In the genomic region with DNA sequence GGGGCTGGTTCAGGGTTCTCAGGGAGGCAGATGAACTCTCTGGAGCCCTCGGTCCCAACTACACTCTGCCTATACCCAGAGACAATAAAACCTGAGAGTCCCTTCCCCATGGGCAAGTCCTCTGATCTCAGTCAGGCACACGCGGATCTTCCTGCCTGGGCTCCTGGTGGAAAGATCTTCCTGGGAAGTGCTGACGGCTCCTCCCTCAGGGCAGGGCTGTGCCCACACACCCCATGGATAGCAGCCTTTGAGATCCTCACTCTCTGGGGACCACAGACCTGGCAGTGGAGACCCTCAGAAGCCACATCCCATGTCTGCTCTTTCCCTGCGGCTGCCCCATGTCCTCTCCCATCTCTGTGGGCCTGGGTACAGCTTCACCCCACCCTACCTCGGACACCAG, we compare ENCODE assay signal across 26 cellular contexts. TPM values are rescaled to one million over a fixed set of nuclear protein-coding genes. Genes with fewer than 3 reads are reported as not detected.
DNase-seq lines count a peak whose midpoint lies in the region; ATAC-seq and TF ChIP-seq lines count a peak whose summit lies in the region.
"Had no signal": no experiment of that assay in that cellular context is flagged by ENCODE, and none has a peak within 500 bp of the region (broad histone marks: within the 10 kb centered on the region; RNA-seq: fewer than 3 reads in every experiment).

No MANE protein-coding gene starts in this region.

- H4K20me1 ChIP-seq in GM23338 (replicated peaks; ENCODE audit: insufficient read depth): no peaks in the 10 kb centered on the region
- H4K20me1 ChIP-seq: BLaER1 had no signal

- no peak overlapping the region for H2BK15ac ChIP-seq in neuronal stem cell (ENCODE audit: low read length)

- peak overlapping the region; percentile 67 for H3K9ac ChIP-seq in neuronal stem cell (ENCODE audit: low read depth, low read length, poor library complexity)
- H3K9ac ChIP-seq: BLaER1, parathyroid adenoma had no signal

- no peak overlapping the region for H3K27ac ChIP-seq in GM23338 (ENCODE audit: low read depth)
- H3K27ac ChIP-seq in neuronal stem cell (replicated peaks; ENCODE audit: low read length): no peak overlapping the region
- H3K27ac ChIP-seq: BLaER1, parathyroid adenoma had no signal

- H4K91ac ChIP-seq in neuronal stem cell (ENCODE audit: low read depth, low read length, poor library complexity): no peak overlapping the region

- peak overlapping the region; percentile 73 for H3K18ac ChIP-seq in neuronal stem cell (ENCODE audit: low read length)

- no peaks in the 10 kb centered on the region for H3K36me3 Mint-ChIP-seq in activated CD4-positive, alpha-beta T cell treated with anti-CD3 and anti-CD28 coated beads for 36 hours (ENCODE audit: low read depth)
- peaks cover 10% of the 10 kb centered on the region; the same call in 2 of the 3 replicates for H3K36me3 Mint-ChIP-seq in GM23338 (ENCODE audit: low read depth)
- peaks cover 1% of the 10 kb centered on the region for H3K36me3 Mint-ChIP-seq in activated naive CD8-positive, alpha-beta T cell treated with anti-CD3 and anti-CD28 coated beads, Interleukin-2, amount 10 ng/mL, durations not matched to agents 7 days and 5 days
- H3K36me3 Mint-ChIP-seq: memory B cell; natural killer cell treated with Interleukin-12 subunit alpha and Interleukin-12 subunit beta and Interleukin-15 and Interleukin-18, amount 100 ng/mL, for 72 hours had no signal

- peak overlapping the region; percentile 77 for H2BK5ac ChIP-seq in neuronal stem cell (ENCODE audit: low read length)

- POLR2A ChIA-PET in activated CD4-positive, alpha-beta T cell treated with anti-CD3 and anti-CD28 coated beads for 36 hours (lab: Charles Lee): no interaction called here
- POLR2A ChIA-PET in activated naive CD8-positive, alpha-beta T cell treated with anti-CD3 and anti-CD28 coated beads, Interleukin-2, amount 10 ng/mL, durations not matched to agents 7 days and 5 days (lab: Charles Lee): interaction anchor here (1.2 to 3.8 kb wide), 8 partner anchors 10 to 68 kb away, joined by 3 to 33 read pairs (median 12); a partner anchor contains a TSS

- no peaks in the 10 kb centered on the region for H3K79me2 ChIP-seq in GM23338 (replicated peaks; ENCODE audit: insufficient read depth)
- H3K79me2 ChIP-seq: parathyroid adenoma had no signal

- no peak overlapping the region for H4K8ac ChIP-seq in neuronal stem cell (ENCODE audit: low read depth, low read length)

- CTCF ChIA-PET in activated CD4-positive, alpha-beta T cell treated with anti-CD3 and anti-CD28 coated beads for 36 hours (lab: Charles Lee): interaction anchor here (0.7 to 1.9 kb wide), 5 partner anchors 8 to 136 kb away, joined by 3 to 6 read pairs (median 4); no protein-coding TSS in a partner anchor

- H3K4me3 Mint-ChIP-seq in activated CD4-positive, alpha-beta T cell treated with anti-CD3 and anti-CD28 coated beads for 36 hours: no peak overlapping the region
- H3K4me3 Mint-ChIP-seq in GM23338: no peak overlapping the region
- peak overlapping the region; percentile 82 for H3K4me3 Mint-ChIP-seq in activated naive CD8-positive, alpha-beta T cell treated with anti-CD3 and anti-CD28 coated beads, Interleukin-2, amount 10 ng/mL, durations not matched to agents 7 days and 5 days
- H3K4me3 Mint-ChIP-seq: H9, memory B cell had no signal

- no peak for DNase-seq in activated CD4-positive, alpha-beta T cell treated with anti-CD3 and anti-CD28 coated beads for 36 hours
- no peak for DNase-seq in activated CD4-positive, alpha-beta T cell treated with anti-CD3 and anti-CD28 coated beads, Interleukin-2, amount 50 U/mL, for 1 hour
- DNase-seq in GM23338 (ENCODE audit: low spot score) (no peak), neuronal stem cell (ENCODE audit: low spot score) (no peak), H7 (no peak)
- no peak for DNase-seq in activated naive CD8-positive, alpha-beta T cell treated with anti-CD3 and anti-CD28 coated beads, Interleukin-2, amount 10 ng/mL, durations not matched to agents 7 days and 5 days
- DNase-seq: activated CD4-positive, CD25-positive, alpha-beta regulatory T cell treated with anti-CD3 and anti-CD28 coated beads, Interleukin-2, amount 50 U/mL, for 72 hours; activated T-cell treated with anti-CD3 and anti-CD28 coated beads for 4 hours; cortex of kidney; foreskin fibroblast; H9; MG63; NCI-H1694; NCI-H774; PC-3; stimulated activated CD4-positive, alpha-beta T cell treated with anti-CD3 and anti-CD28 coated beads, Interleukin-2, amount 100 ng/mL, for 48 hours; T1000 had no signal

- peak overlapping the region; percentile 87 for H3K27ac Mint-ChIP-seq in activated CD4-positive, alpha-beta T cell treated with anti-CD3 and anti-CD28 coated beads for 36 hours
- H3K27ac Mint-ChIP-seq in GM23338: 0 out of 2 replicates have a peak overlapping the region, but pooled peaks have one; percentile 65
- H3K27ac Mint-ChIP-seq in activated naive CD8-positive, alpha-beta T cell treated with anti-CD3 and anti-CD28 coated beads, Interleukin-2, amount 10 ng/mL, durations not matched to agents 7 days and 5 days: peak overlapping the region; percentile 95
- H3K27ac Mint-ChIP-seq: H9, memory B cell had no signal

- H2BK12ac ChIP-seq in neuronal stem cell (ENCODE audit: low read length): no peak overlapping the region

- H3K27me3 Mint-ChIP-seq in activated CD4-positive, alpha-beta T cell treated with anti-CD3 and anti-CD28 coated beads for 36 hours: no peaks in the 10 kb centered on the region
- H3K27me3 Mint-ChIP-seq in GM23338 (ENCODE audit: insufficient read depth, low read depth, poor library complexity): peaks cover 9% of the 10 kb centered on the region
- H3K27me3 Mint-ChIP-seq in activated naive CD8-positive, alpha-beta T cell treated with anti-CD3 and anti-CD28 coated beads, Interleukin-2, amount 10 ng/mL, durations not matched to agents 7 days and 5 days: no peaks in the 10 kb centered on the region
- H3K27me3 Mint-ChIP-seq: memory B cell had no signal

- peak overlapping the region; percentile 42 for H3K4ac ChIP-seq in neuronal stem cell (ENCODE audit: low read length)

- H3K4me1 Mint-ChIP-seq in activated CD4-positive, alpha-beta T cell treated with anti-CD3 and anti-CD28 coated beads for 36 hours: peaks cover 34% of the 10 kb centered on the region
- no peaks in the 10 kb centered on the region for H3K4me1 Mint-ChIP-seq in GM23338
- H3K4me1 Mint-ChIP-seq in activated naive CD8-positive, alpha-beta T cell treated with anti-CD3 and anti-CD28 coated beads, Interleukin-2, amount 10 ng/mL, durations not matched to agents 7 days and 5 days: peaks cover 63% of the 10 kb centered on the region
- H3K4me1 Mint-ChIP-seq: H9 had no signal

- intact Hi-C loops in activated CD4-positive, alpha-beta T cell treated with anti-CD3 and anti-CD28 coated beads for 36 hours (cut with DNase I, micrococcal nuclease): no loop called here

- H3K36me3 ChIP-seq in GM23338 (ENCODE audit: insufficient read depth) (no peaks in the 10 kb centered on the region), neuronal stem cell (replicated peaks in 1 of 2; ENCODE audit: control insufficient read depth in 2 of 2, insufficient read depth in 2 of 2, low read length in 2 of 2) (peaks cover 0 to 4% of the 10 kb centered on the region in 2 donors), H7 (replicated peaks; ENCODE audit: control insufficient read depth, insufficient read depth, low read length) (peaks cover 1% of the 10 kb centered on the region; the same call in 1 of the 2 replicates)
- H3K36me3 ChIP-seq: BLaER1, MG63 had no signal

- H3K9me3 Mint-ChIP-seq in activated CD4-positive, alpha-beta T cell treated with anti-CD3 and anti-CD28 coated beads for 36 hours (ENCODE audit: low read depth): no peaks in the 10 kb centered on the region
- no peaks in the 10 kb centered on the region for H3K9me3 Mint-ChIP-seq in GM23338
- no peaks in the 10 kb centered on the region for H3K9me3 Mint-ChIP-seq in activated naive CD8-positive, alpha-beta T cell treated with anti-CD3 and anti-CD28 coated beads, Interleukin-2, amount 10 ng/mL, durations not matched to agents 7 days and 5 days
- H3K9me3 Mint-ChIP-seq: H9; memory B cell; natural killer cell treated with Interleukin-12 subunit alpha and Interleukin-12 subunit beta and Interleukin-15 and Interleukin-18, amount 100 ng/mL, for 72 hours had no signal

- H3K4me1 ChIP-seq in GM23338 (ENCODE audit: insufficient read depth): no peaks in the 10 kb centered on the region
- peaks cover 0 to 3% of the 10 kb centered on the region in 2 donors for H3K4me1 ChIP-seq in neuronal stem cell (ENCODE audit: control insufficient read depth in 2 of 2, insufficient read depth in 1 of 2, low read depth in 1 of 2, low read length in 2 of 2)
- H3K4me1 ChIP-seq: parathyroid adenoma had no signal

- H3K9me2 ChIP-seq in GM23338 (ENCODE audit: insufficient read depth): no peaks in the 10 kb centered on the region

- H3K23ac ChIP-seq in neuronal stem cell (ENCODE audit: low read depth, low read length, poor library complexity): no peak overlapping the region

- no peak overlapping the region for H2AFZ ChIP-seq in GM23338
- H2AFZ ChIP-seq in neuronal stem cell (ENCODE audit: low read length): no peak overlapping the region
- H2AFZ ChIP-seq: parathyroid adenoma had no signal

- peaks cover 3% of the 10 kb centered on the region for H3K79me1 ChIP-seq in neuronal stem cell (ENCODE audit: low read depth, low read length)

- H3K27me3 ChIP-seq in GM23338 (ENCODE audit: insufficient read depth) (no peaks in the 10 kb centered on the region), neuronal stem cell (ENCODE audit: control insufficient read depth in 3 of 3, insufficient read depth in 3 of 3, low read depth in 1 of 3, low read length in 3 of 3) (no peaks in the 10 kb centered on the region), H7 (ENCODE audit: control insufficient read depth, insufficient read depth, low read length) (no peaks in the 10 kb centered on the region)
- H3K27me3 ChIP-seq: BLaER1, MG63 had no signal

- no peak for ATAC-seq in activated CD4-positive, alpha-beta T cell treated with anti-CD3 and anti-CD28 coated beads for 36 hours
- peak; percentile 22; the same call in 2 of the 3 replicates for ATAC-seq in GM23338
- ATAC-seq in activated naive CD8-positive, alpha-beta T cell treated with anti-CD3 and anti-CD28 coated beads, Interleukin-2, amount 10 ng/mL, durations not matched to agents 7 days and 5 days (ENCODE audit: low read depth): no peak
- no peak for ATAC-seq in HG02763 (IDR thresholded peaks at IDR 0.05; ENCODE audit: unreplicated experiment)
- no peak for ATAC-seq in GM21723 (IDR thresholded peaks at IDR 0.05; ENCODE audit: unreplicated experiment)
- ATAC-seq: natural killer cell treated with Interleukin-12 subunit alpha and Interleukin-12 subunit beta and Interleukin-15 and Interleukin-18, amount 100 ng/mL, for 72 hours; PC-3 had no signal

- no peak overlapping the region for H3K14ac ChIP-seq in neuronal stem cell (ENCODE audit: low read length)

- no peak overlapping the region for H2BK120ac ChIP-seq in neuronal stem cell (ENCODE audit: low read depth, low read length)

- H3K4me3 ChIP-seq in GM23338 (no peak overlapping the region), neuronal stem cell (ENCODE audit: low read length in 2 of 2) (no peak overlapping the region), H7 (ENCODE audit: insufficient read depth, low read depth, low read length) (no peak overlapping the region)
- H3K4me3 ChIP-seq: BLaER1, MG63 had no signal

- H3K9me3 ChIP-seq in neuronal stem cell (replicated peaks in 1 of 2; ENCODE audit: control insufficient read depth in 2 of 2, insufficient read depth in 1 of 2, low read depth in 1 of 2, low read length in 2 of 2): no peaks in the 10 kb centered on the region
- H3K9me3 ChIP-seq: BLaER1, MG63 had no signal

- WGBS in neuronal stem cell (ENCODE audit: extremely low coverage in 2 of 2, insufficient read length in 2 of 2, insufficient replicate concordance in 1 of 2), 2 donors: no CpG with 5 or more reads among the region's 6 CpGs

- no peaks in the 10 kb centered on the region for H3F3A ChIP-seq in GM23338 (replicated peaks; ENCODE audit: low read depth)

- H2AK5ac ChIP-seq in neuronal stem cell (ENCODE audit: low read depth, low read length): no peak overlapping the region

- H3K4me2 ChIP-seq in GM23338: no peak overlapping the region
- H3K4me2 ChIP-seq in neuronal stem cell (ENCODE audit: insufficient read depth, low read length, poor library complexity, severe bottlenecking): no peak overlapping the region

- no peak for TF ChIP-seq CTCF in GM23338 (conservative IDR thresholded peaks at IDR 0.05; ENCODE audit: low read depth in 2 of 2)

RNA-seq across cellular contexts. Expression of a gene that starts 10.4 kb away (rescaled TPM):
- total RNA-seq in activated CD4-positive, alpha-beta T cell treated with anti-CD3 and anti-CD28 coated beads for 36 hours: not detected
- total RNA-seq in GM23338 (2014; rRNA removed; shearing (Covaris generic)): not detected in 2 replicates
- polyA plus RNA-seq in GM23338 (2016; fragmentation: Nextera tagmentation; extraction: Ambion mirVana): 0.31 and 0.33 TPM in 2 replicates
- under 1 TPM in 1 of 2 experiments, not detected in 1; 0.11 TPM for total RNA-seq in activated naive CD8-positive, alpha-beta T cell treated with anti-CD3 and anti-CD28 coated beads, Interleukin-2, amount 10 ng/mL, durations not matched to agents 7 days and 5 days
- polyA plus RNA-seq in neuronal stem cell (2013, experiment 1 of 2): not detected
- polyA plus RNA-seq in neuronal stem cell (2013, experiment 2 of 2): not detected
- total RNA-seq in H7 (2014; rRNA removed; shearing (Covaris generic)): not detected in 2 replicates
- total RNA-seq: H9; kidney epithelial cell; natural killer cell treated with Interleukin-12 subunit alpha and Interleukin-12 subunit beta and Interleukin-15 and Interleukin-18, amount 100 ng/mL, for 72 hours; PC-3; SK-MEL-5; urinary bladder had no signal
- polyA plus RNA-seq: urinary bladder had no signal

RNA-seq across cellular contexts. Expression of a gene that starts 25.2 kb away (rescaled TPM):
- 10 to 100 TPM; 49.3 to 52.0 TPM for total RNA-seq in activated CD4-positive, alpha-beta T cell treated with anti-CD3 and anti-CD28 coated beads for 36 hours
- 17.0 and 17.8 TPM in 2 replicates for total RNA-seq in GM23338 (2014; rRNA removed; shearing (Covaris generic))
- polyA plus RNA-seq in GM23338 (2016; fragmentation: Nextera tagmentation; extraction: Ambion mirVana): 3.6 and 5.2 TPM in 2 replicates
- total RNA-seq in activated naive CD8-positive, alpha-beta T cell treated with anti-CD3 and anti-CD28 coated beads, Interleukin-2, amount 10 ng/mL, durations not matched to agents 7 days and 5 days: 100 to 1,000 TPM; 123 to 125 TPM
- polyA plus RNA-seq in neuronal stem cell (2013, experiment 1 of 2): 8.2 TPM
- 8.4 TPM for polyA plus RNA-seq in neuronal stem cell (2013, experiment 2 of 2)
- total RNA-seq in H7 (2014; rRNA removed; shearing (Covaris generic)): 9.9 and 15.7 TPM in 2 replicates

RNA-seq across cellular contexts. Expression of a gene that starts 28.5 kb away (rescaled TPM):
- total RNA-seq in activated CD4-positive, alpha-beta T cell treated with anti-CD3 and anti-CD28 coated beads for 36 hours: 1 to 10 TPM in 1 of 2 experiments, under 1 TPM in 1; 0.91 to 1.2 TPM
- 62.6 and 64.4 TPM in 2 replicates for total RNA-seq in GM23338 (2014; rRNA removed; shearing (Covaris generic))
- 56.6 and 59.5 TPM in 2 replicates for polyA plus RNA-seq in GM23338 (2016; fragmentation: Nextera tagmentation; extraction: Ambion mirVana)
- total RNA-seq in activated naive CD8-positive, alpha-beta T cell treated with anti-CD3 and anti-CD28 coated beads, Interleukin-2, amount 10 ng/mL, durations not matched to agents 7 days and 5 days: 1 to 10 TPM in 1 of 2 experiments, under 1 TPM in 1; 0.88 to 1.5 TPM
- polyA plus RNA-seq in neuronal stem cell (2013, experiment 1 of 2): 47.7 TPM
- 46.0 TPM for polyA plus RNA-seq in neuronal stem cell (2013, experiment 2 of 2)
- 56.7 and 64.5 TPM in 2 replicates for total RNA-seq in H7 (2014; rRNA removed; shearing (Covaris generic))

RNA-seq across cellular contexts. Expression of a gene that starts 46.4 kb away (rescaled TPM):
- total RNA-seq in activated CD4-positive, alpha-beta T cell treated with anti-CD3 and anti-CD28 coated beads for 36 hours: 100 to 1,000 TPM; 129 to 135 TPM
- 40.5 and 41.6 TPM in 2 replicates for total RNA-seq in GM23338 (2014; rRNA removed; shearing (Covaris generic))
- polyA plus RNA-seq in GM23338 (2016; fragmentation: Nextera tagmentation; extraction: Ambion mirVana): 18.6 and 24.1 TPM in 2 replicates
- total RNA-seq in activated naive CD8-positive, alpha-beta T cell treated with anti-CD3 and anti-CD28 coated beads, Interleukin-2, amount 10 ng/mL, durations not matched to agents 7 days and 5 days: 10 to 100 TPM; 54.5 to 82.8 TPM
- 8.8 TPM for polyA plus RNA-seq in neuronal stem cell (2013, experiment 1 of 2)
- polyA plus RNA-seq in neuronal stem cell (2013, experiment 2 of 2): 7.7 TPM
- total RNA-seq in H7 (2014; rRNA removed; shearing (Covaris generic)): 27.4 and 30.4 TPM in 2 replicates

Comparison
In these comparisons a context has a peak if more than half of its experiments do, and no peak if none do; other contexts are left out.
1. RNA of a gene that starts 28.5 kb away (total RNA-seq): 56.7 to 64.5 TPM in H7 and 62.6 to 64.4 TPM in GM23338; 0.88 to 1.5 TPM in activated naive CD8-positive, alpha-beta T cell treated with anti-CD3 and anti-CD28 coated beads, Interleukin-2, amount 10 ng/mL, durations not matched to agents 7 days and 5 days and 0.91 to 1.2 TPM in activated CD4-positive, alpha-beta T cell treated with anti-CD3 and anti-CD28 coated beads for 36 hours; every median in the first group is over 10 times any median in the second.
2. Peak in every context shown above with its lines, with median percentiles within 50 percentile points of each other: H3K27ac Mint-ChIP-seq.